ENCODE assay signal across 1 cellular context in the genomic region with DNA sequence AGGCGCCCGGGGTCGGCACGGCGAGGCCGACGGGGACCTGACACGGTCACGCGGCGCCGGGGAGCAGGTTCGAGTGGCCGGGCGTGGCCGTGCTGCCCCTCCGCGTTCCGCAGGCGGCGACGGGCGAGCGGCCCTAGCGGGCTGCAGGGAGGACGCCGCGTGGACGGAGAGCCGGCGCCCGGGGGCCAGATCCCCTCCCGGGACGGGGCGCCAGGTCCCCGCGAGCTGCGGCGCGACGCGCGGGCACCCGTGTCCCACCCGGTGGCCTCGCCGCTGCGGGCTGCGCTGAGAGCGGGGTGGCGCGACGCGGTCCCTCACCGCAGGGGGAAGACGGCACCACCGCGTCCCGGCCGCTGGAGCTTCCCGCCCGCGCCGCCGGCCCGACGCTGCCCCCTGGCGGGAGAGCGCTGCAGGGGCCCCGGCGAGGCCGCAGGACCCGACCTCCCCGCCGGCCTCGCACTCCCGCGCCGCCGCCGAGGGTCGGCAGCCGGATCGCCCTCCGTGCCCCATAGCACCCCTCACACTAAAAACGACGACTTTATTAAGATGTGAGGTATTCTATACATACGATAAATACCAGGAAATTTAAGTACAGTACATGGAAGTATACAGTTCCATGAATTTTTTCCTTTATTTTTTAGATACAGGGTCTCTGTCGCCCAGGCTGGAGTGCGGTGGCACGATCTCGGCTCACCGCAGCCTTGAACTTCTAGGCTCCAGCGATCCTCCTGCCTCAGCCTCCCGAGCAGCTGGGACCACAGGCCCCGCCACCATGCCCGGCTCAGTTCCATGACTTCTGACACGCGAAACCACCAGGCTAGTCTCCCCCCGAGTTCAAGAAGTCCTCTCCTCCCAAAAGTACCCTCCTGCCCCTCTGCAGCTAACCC.
TF ChIP-seq lines count a peak whose summit lies in the region.

No MANE protein-coding gene starts in this region.

TF ChIP-seq in WTC11, 78 proteins besides CTCF, POLR2A, EP300 and RAD21 (continued from another document and continues in another):
- TF ChIP-seq, protein P1, sequence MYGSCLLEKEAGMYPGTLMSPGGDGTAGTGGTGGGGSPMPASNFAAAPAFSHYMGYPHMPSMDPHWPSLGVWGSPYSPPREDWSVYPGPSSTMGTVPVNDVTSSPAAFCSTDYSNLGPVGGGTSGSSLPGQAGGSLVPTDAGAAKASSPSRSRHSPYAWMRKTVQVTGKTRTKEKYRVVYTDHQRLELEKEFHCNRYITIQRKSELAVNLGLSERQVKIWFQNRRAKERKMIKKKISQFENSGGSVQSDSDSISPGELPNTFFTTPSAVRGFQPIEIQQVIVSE (CRISPR knock-in tag; IDR thresholded peaks at IDR 0.05; ENCODE audit: borderline replicate concordance) = no peak
- TF ChIP-seq, protein P2, sequence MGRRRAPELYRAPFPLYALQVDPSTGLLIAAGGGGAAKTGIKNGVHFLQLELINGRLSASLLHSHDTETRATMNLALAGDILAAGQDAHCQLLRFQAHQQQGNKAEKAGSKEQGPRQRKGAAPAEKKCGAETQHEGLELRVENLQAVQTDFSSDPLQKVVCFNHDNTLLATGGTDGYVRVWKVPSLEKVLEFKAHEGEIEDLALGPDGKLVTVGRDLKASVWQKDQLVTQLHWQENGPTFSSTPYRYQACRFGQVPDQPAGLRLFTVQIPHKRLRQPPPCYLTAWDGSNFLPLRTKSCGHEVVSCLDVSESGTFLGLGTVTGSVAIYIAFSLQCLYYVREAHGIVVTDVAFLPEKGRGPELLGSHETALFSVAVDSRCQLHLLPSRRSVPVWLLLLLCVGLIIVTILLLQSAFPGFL (CRISPR knock-in tag; IDR thresholded peaks at IDR 0.05; ENCODE audit: borderline replicate concordance) = no peak
- TF ChIP-seq, protein P3, sequence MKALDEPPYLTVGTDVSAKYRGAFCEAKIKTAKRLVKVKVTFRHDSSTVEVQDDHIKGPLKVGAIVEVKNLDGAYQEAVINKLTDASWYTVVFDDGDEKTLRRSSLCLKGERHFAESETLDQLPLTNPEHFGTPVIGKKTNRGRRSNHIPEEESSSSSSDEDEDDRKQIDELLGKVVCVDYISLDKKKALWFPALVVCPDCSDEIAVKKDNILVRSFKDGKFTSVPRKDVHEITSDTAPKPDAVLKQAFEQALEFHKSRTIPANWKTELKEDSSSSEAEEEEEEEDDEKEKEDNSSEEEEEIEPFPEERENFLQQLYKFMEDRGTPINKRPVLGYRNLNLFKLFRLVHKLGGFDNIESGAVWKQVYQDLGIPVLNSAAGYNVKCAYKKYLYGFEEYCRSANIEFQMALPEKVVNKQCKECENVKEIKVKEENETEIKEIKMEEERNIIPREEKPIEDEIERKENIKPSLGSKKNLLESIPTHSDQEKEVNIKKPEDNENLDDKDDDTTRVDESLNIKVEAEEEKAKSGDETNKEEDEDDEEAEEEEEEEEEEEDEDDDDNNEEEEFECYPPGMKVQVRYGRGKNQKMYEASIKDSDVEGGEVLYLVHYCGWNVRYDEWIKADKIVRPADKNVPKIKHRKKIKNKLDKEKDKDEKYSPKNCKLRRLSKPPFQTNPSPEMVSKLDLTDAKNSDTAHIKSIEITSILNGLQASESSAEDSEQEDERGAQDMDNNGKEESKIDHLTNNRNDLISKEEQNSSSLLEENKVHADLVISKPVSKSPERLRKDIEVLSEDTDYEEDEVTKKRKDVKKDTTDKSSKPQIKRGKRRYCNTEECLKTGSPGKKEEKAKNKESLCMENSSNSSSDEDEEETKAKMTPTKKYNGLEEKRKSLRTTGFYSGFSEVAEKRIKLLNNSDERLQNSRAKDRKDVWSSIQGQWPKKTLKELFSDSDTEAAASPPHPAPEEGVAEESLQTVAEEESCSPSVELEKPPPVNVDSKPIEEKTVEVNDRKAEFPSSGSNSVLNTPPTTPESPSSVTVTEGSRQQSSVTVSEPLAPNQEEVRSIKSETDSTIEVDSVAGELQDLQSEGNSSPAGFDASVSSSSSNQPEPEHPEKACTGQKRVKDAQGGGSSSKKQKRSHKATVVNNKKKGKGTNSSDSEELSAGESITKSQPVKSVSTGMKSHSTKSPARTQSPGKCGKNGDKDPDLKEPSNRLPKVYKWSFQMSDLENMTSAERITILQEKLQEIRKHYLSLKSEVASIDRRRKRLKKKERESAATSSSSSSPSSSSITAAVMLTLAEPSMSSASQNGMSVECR (CRISPR knock-in tag; IDR thresholded peaks at IDR 0.05; ENCODE audit: borderline replicate concordance) = no peak
- TF ChIP-seq NFE2L1 (CRISPR knock-in tag; IDR thresholded peaks at IDR 0.05) = peak; percentile 36; the same call in 1 of the 2 replicates
- TF ChIP-seq FOXK1 (CRISPR knock-in tag; IDR thresholded peaks at IDR 0.05) = 0 out of 2 replicates have a peak, but pooled peaks have one; percentile 41
- TF ChIP-seq, protein P4, sequence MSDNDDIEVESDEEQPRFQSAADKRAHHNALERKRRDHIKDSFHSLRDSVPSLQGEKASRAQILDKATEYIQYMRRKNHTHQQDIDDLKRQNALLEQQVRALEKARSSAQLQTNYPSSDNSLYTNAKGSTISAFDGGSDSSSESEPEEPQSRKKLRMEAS (CRISPR knock-in tag; IDR thresholded peaks at IDR 0.05) = no peak
- no peak for TF ChIP-seq GTF2I (CRISPR knock-in tag; conservative IDR thresholded peaks at IDR 0.05)
- TF ChIP-seq ETV6 (CRISPR knock-in tag; IDR thresholded peaks at IDR 0.05) = peak; percentile 73; the same call in 1 of the 2 replicates
- TF ChIP-seq, protein P5, sequence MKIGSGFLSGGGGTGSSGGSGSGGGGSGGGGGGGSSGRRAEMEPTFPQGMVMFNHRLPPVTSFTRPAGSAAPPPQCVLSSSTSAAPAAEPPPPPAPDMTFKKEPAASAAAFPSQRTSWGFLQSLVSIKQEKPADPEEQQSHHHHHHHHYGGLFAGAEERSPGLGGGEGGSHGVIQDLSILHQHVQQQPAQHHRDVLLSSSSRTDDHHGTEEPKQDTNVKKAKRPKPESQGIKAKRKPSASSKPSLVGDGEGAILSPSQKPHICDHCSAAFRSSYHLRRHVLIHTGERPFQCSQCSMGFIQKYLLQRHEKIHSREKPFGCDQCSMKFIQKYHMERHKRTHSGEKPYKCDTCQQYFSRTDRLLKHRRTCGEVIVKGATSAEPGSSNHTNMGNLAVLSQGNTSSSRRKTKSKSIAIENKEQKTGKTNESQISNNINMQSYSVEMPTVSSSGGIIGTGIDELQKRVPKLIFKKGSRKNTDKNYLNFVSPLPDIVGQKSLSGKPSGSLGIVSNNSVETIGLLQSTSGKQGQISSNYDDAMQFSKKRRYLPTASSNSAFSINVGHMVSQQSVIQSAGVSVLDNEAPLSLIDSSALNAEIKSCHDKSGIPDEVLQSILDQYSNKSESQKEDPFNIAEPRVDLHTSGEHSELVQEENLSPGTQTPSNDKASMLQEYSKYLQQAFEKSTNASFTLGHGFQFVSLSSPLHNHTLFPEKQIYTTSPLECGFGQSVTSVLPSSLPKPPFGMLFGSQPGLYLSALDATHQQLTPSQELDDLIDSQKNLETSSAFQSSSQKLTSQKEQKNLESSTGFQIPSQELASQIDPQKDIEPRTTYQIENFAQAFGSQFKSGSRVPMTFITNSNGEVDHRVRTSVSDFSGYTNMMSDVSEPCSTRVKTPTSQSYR (CRISPR knock-in tag; IDR thresholded peaks at IDR 0.05) = no peak
- peak; percentile 39; the same call in 1 of the 2 replicates for TF ChIP-seq CREM (CRISPR knock-in tag; IDR thresholded peaks at IDR 0.05)
- TF ChIP-seq, protein P6, sequence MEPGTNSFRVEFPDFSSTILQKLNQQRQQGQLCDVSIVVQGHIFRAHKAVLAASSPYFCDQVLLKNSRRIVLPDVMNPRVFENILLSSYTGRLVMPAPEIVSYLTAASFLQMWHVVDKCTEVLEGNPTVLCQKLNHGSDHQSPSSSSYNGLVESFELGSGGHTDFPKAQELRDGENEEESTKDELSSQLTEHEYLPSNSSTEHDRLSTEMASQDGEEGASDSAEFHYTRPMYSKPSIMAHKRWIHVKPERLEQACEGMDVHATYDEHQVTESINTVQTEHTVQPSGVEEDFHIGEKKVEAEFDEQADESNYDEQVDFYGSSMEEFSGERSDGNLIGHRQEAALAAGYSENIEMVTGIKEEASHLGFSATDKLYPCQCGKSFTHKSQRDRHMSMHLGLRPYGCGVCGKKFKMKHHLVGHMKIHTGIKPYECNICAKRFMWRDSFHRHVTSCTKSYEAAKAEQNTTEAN (CRISPR knock-in tag; IDR thresholded peaks at IDR 0.05) = no peak
- TF ChIP-seq, protein P7, sequence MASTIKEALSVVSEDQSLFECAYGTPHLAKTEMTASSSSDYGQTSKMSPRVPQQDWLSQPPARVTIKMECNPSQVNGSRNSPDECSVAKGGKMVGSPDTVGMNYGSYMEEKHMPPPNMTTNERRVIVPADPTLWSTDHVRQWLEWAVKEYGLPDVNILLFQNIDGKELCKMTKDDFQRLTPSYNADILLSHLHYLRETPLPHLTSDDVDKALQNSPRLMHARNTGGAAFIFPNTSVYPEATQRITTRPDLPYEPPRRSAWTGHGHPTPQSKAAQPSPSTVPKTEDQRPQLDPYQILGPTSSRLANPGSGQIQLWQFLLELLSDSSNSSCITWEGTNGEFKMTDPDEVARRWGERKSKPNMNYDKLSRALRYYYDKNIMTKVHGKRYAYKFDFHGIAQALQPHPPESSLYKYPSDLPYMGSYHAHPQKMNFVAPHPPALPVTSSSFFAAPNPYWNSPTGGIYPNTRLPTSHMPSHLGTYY (CRISPR knock-in tag; IDR thresholded peaks at IDR 0.05) = no peak
- TF ChIP-seq ZNF671 (CRISPR knock-in tag; IDR thresholded peaks at IDR 0.05) = no peak
- TF ChIP-seq ZBTB21 (CRISPR knock-in tag; IDR thresholded peaks at IDR 0.05; ENCODE audit: borderline replicate concordance) = no peak
- TF ChIP-seq CBFB (CRISPR knock-in tag; IDR thresholded peaks at IDR 0.05; ENCODE audit: low read depth) = no peak
- TF ChIP-seq, protein P8, sequence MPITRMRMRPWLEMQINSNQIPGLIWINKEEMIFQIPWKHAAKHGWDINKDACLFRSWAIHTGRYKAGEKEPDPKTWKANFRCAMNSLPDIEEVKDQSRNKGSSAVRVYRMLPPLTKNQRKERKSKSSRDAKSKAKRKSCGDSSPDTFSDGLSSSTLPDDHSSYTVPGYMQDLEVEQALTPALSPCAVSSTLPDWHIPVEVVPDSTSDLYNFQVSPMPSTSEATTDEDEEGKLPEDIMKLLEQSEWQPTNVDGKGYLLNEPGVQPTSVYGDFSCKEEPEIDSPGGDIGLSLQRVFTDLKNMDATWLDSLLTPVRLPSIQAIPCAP (CRISPR knock-in tag; IDR thresholded peaks at IDR 0.05) = peak; percentile 6; the same call in 1 of the 2 replicates
- TF ChIP-seq ZNF219 (CRISPR knock-in tag; IDR thresholded peaks at IDR 0.05; ENCODE audit: borderline replicate concordance) = no peak
- TF ChIP-seq, protein P9, sequence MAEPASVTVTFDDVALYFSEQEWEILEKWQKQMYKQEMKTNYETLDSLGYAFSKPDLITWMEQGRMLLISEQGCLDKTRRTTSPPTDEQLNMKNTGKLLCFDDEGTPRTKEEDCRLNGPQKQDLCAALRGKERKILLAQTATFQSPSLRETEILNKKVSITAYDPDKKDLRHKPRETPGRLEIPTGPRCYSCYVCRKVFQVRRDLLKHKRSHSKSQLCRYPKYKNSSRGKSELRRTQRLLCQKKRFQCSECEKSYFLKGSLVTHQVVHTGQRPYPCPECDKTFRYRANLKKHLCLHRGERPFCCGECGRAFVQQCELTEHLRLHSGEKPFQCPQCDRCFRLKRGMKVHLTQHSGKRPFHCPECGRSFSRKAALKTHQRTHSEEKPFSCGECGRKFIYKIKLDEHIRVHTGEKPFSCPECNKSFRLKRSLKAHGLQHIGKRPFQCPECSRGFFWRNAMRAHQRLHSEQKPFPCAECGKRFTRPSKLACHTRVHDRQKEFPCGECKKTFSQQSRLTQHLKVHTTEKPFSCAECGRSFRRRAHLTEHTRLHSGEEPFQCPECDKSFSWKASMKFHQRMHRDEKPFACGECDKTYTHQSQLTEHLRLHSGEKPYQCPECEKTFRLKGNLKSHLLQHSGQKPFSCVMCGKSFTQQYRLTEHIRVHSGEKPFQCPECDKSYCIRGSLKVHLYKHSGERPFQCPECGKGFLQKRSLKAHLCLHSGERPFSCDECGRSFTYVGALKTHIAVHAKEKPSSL (CRISPR knock-in tag; conservative IDR thresholded peaks at IDR 0.05) = no peak
- TF ChIP-seq, protein P10, sequence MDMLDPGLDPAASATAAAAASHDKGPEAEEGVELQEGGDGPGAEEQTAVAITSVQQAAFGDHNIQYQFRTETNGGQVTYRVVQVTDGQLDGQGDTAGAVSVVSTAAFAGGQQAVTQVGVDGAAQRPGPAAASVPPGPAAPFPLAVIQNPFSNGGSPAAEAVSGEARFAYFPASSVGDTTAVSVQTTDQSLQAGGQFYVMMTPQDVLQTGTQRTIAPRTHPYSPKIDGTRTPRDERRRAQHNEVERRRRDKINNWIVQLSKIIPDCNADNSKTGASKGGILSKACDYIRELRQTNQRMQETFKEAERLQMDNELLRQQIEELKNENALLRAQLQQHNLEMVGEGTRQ (CRISPR knock-in tag; IDR thresholded peaks at IDR 0.05) = no peak
- no peak for TF ChIP-seq ZNF138 (CRISPR knock-in tag; conservative IDR thresholded peaks at IDR 0.05)
- TF ChIP-seq MYBL2 (CRISPR knock-in tag; IDR thresholded peaks at IDR 0.05) = no peak
- no peak for TF ChIP-seq NR2C2 (CRISPR knock-in tag; IDR thresholded peaks at IDR 0.05)
- TF ChIP-seq ZNF423 (CRISPR knock-in tag; IDR thresholded peaks at IDR 0.05) = peak; percentile 42; the same call in 1 of the 2 replicates
- TF ChIP-seq FOXP1 (CRISPR knock-in tag; IDR thresholded peaks at IDR 0.05; ENCODE audit: borderline replicate concordance) = peak; percentile 88
- TF ChIP-seq, protein P11, sequence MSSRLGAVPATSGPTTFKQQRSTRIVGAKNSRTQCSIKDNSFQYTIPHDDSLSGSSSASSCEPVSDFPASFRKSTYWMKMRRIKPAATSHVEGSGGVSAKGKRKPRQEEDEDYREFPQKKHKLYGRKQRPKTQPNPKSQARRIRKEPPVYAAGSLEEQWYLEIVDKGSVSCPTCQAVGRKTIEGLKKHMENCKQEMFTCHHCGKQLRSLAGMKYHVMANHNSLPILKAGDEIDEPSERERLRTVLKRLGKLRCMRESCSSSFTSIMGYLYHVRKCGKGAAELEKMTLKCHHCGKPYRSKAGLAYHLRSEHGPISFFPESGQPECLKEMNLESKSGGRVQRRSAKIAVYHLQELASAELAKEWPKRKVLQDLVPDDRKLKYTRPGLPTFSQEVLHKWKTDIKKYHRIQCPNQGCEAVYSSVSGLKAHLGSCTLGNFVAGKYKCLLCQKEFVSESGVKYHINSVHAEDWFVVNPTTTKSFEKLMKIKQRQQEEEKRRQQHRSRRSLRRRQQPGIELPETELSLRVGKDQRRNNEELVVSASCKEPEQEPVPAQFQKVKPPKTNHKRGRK (CRISPR knock-in tag; IDR thresholded peaks at IDR 0.05; ENCODE audit: borderline replicate concordance) = no peak
- TF ChIP-seq, protein P12, sequence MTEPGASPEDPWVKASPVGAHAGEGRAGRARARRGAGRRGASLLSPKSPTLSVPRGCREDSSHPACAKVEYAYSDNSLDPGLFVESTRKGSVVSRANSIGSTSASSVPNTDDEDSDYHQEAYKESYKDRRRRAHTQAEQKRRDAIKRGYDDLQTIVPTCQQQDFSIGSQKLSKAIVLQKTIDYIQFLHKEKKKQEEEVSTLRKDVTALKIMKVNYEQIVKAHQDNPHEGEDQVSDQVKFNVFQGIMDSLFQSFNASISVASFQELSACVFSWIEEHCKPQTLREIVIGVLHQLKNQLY (CRISPR knock-in tag; IDR thresholded peaks at IDR 0.05) = 0 out of 2 replicates have a peak, but pooled peaks have one; percentile 33
- no peak for TF ChIP-seq GRHL2 (CRISPR knock-in tag; IDR thresholded peaks at IDR 0.05; ENCODE audit: insufficient replicate concordance, severe bottlenecking)
- TF ChIP-seq IRF2 (CRISPR knock-in tag; IDR thresholded peaks at IDR 0.05; ENCODE audit: borderline replicate concordance, low read depth) = no peak
- no peak for TF ChIP-seq FOXJ3 (CRISPR knock-in tag; IDR thresholded peaks at IDR 0.05; ENCODE audit: borderline replicate concordance)
